Comparison of ENCODE assay signal across 9 cellular contexts in the genomic region with DNA sequence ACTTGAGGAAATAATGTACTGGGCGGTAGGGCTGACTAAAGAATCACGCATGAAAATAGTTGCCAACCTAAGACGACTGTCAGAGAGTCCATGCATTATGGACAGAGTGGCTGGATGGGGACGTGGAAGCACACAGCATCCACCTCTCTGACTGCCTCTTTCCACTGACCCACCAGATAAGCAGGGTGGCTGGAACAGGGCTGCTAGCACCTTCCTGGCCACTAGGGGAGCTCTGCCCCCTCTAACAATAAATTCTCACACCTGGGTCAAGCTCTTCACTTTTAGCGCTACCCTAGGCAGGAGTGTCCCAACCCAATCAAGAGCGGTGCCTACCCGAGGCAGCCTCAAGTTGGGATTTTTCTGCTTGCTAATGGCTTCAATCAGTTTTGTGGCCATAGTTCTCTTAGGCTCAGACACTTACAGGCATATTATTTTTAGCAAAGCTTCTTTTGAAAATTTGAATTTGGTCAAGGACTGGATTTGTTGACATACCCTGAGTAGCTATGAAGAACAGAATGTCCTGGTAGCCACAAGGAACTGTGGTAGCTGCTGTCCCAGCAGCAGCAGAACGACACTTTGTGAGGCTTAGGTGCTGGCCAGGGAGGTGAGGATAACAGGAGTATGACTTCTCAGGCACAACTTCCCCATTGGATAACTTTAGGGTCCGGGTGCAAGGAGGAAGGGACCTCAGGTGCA. TPM values are rescaled to one million over a fixed set of nuclear protein-coding genes. Genes with fewer than 3 reads are reported as not detected.
DNase-seq lines count a peak whose midpoint lies in the region; ATAC-seq and TF ChIP-seq lines count a peak whose summit lies in the region.
"Had no signal": no experiment of that assay in that cellular context is flagged by ENCODE, and none has a peak within 500 bp of the region (broad histone marks: within the 10 kb centered on the region; RNA-seq: fewer than 3 reads in every experiment).

No MANE protein-coding gene starts in this region.

- H3K9me3 ChIP-seq in AG04450 (ENCODE audit: control insufficient read depth, insufficient read depth, low read length) (no peaks in the 10 kb centered on the region), Panc1 (ENCODE audit: control insufficient read depth, insufficient read depth, low read depth, low read length) (no peaks in the 10 kb centered on the region), prostate gland (no peaks in the 10 kb centered on the region)

- H3K36me3 ChIP-seq in Panc1 (ENCODE audit: control insufficient read depth, insufficient read depth, low read length), result 0 out of 2 replicates have a peak, but pooled peaks cover 12% of the 10 kb centered on the region
- peaks cover 23 to 32% of the 10 kb centered on the region in 2 donors for H3K36me3 ChIP-seq in prostate gland

- H3K27ac ChIP-seq in AG04450 (ENCODE audit: low read depth, low read length) (no peak overlapping the region), Panc1 (ENCODE audit: low read length) (no peak overlapping the region), prostate gland (peak overlapping the region; percentile 31 to 42)

- peak; percentile 64 for ATAC-seq in HG03196 (IDR thresholded peaks at IDR 0.05; ENCODE audit: unreplicated experiment)
- ATAC-seq in Panc1, result peak; percentile 88
- no peak for ATAC-seq in HG02571 (IDR thresholded peaks at IDR 0.05; ENCODE audit: unreplicated experiment)

- H3K4me1 ChIP-seq in Panc1 (ENCODE audit: control insufficient read depth, insufficient read depth, low read length) (peaks cover 4% of the 10 kb centered on the region; the same call in 1 of the 2 replicates), prostate gland (replicated peaks) (no peaks in the 10 kb centered on the region)

- H3K4me3 ChIP-seq in AG04450 (ENCODE audit: low read depth, low read length) (no peak overlapping the region), GM12875 (ENCODE audit: low read depth, low read length) (no peak overlapping the region), Panc1 (ENCODE audit: low read depth in 2 of 2, low read length in 2 of 2) (no peak overlapping the region), prostate gland (no peak overlapping the region)
- H3K4me3 ChIP-seq: skin epidermis had no signal

- no peak for TF ChIP-seq POLR2A in prostate gland (IDR thresholded peaks at IDR 0.05)

- intact Hi-C loops in Panc1 (cut with micrococcal nuclease; ENCODE audit: unreplicated experiment), result no loop called here
- intact Hi-C loops in prostate gland (cut with DNase I), result loop anchor here (5.0 to 10.0 kb wide), 2 partner anchors 34 to 92 kb away; partner anchors contain the start of gene TESK1

- DNase-seq in AG04450 (ENCODE audit: low read depth, low spot score), result no peak
- peak; percentile 57 for DNase-seq in Panc1 (ENCODE audit: low read depth, low spot score)
- DNase-seq in activated effector memory CD4-positive, alpha-beta T cell treated with Interleukin-2 at 50 U/mL for 16 hours, result peak; percentile 39
- peak; percentile 59 for DNase-seq in glomerular visceral epithelial cell (ENCODE audit: extremely low spot score)
- DNase-seq in prostate gland (ENCODE audit: low spot score), result peak; percentile 39

- CTCF ChIA-PET in AG04450 (lab: Charles Lee) (interaction anchor here (0.6 to 4.4 kb wide), 22 partner anchors 11 to 143 kb away, joined by 3 to 48 read pairs (median 8); partner anchors contain the start of genes ARHGEF39, CA9, CCDC107 and RMRP), Panc1 (lab: Charles Lee) (interaction anchor here (0.6 to 2.5 kb wide), 13 partner anchors 8 to 579 kb away, joined by 3 to 17 read pairs (median 4); partner anchors contain the start of genes ARHGEF39, CREB3 and TLN1)

- TF ChIP-seq CTCF in AG04450 (IDR thresholded peaks at IDR 0.05; ENCODE audit: low read depth, low read length), result peak; percentile 86
- peak; percentile 96 for TF ChIP-seq CTCF in GM12875 (IDR thresholded peaks at IDR 0.05; ENCODE audit: borderline replicate concordance, insufficient read depth, low read depth, low read length)
- no peak for TF ChIP-seq CTCF in Panc1 (IDR thresholded peaks at IDR 0.05)
- TF ChIP-seq CTCF in prostate gland (IDR thresholded peaks at IDR 0.05), result peak; percentile 54 to 71 (median 64)

- POLR2A ChIA-PET in AG04450 (lab: Yijun Ruan, JAX) (interaction anchor here (0.7 to 3.8 kb wide), 13 partner anchors 9 to 49 kb away, joined by 3 to 34 read pairs (median 6); partner anchors contain the start of genes ARHGEF39, CCDC107, CREB3 and RMRP), Panc1 (lab: Charles Lee) (interaction anchor here (0.7 to 0.9 kb wide), 3 partner anchors 36 to 38 kb away, joined by 3 read pairs; no protein-coding TSS in a partner anchor)

- no TSS peak for BruUV-seq in Panc1 (replicated peaks; lab: Mats Ljungman, UMichigan)

- 34% methylated on average over 9 of the region's 9 CpGs for whole genome bisulfite sequencing in prostate gland

- H3K27me3 ChIP-seq in AG04450 (ENCODE audit: control insufficient read depth, insufficient read depth, low read length), result no peaks in the 10 kb centered on the region
- no peaks in the 10 kb centered on the region for H3K27me3 ChIP-seq in Panc1 (ENCODE audit: control insufficient read depth, insufficient read depth, low read length)
- no peaks in the 10 kb centered on the region for H3K27me3 ChIP-seq in prostate gland (replicated peaks; ENCODE audit: insufficient read depth)

- in situ Hi-C loops in Panc1 (cut with HindIII; ENCODE audit: low pct_unique_long_range_greater_than_20kb, low sequenced_read_pairs), result no loop called here

RNA-seq across cellular contexts. Expression of gene TPM2, which starts 6.9 kb away (rescaled TPM):
- 1,535 and 1,633 TPM in 2 replicates for polyA plus RNA-seq in AG04450 (2011; rRNA removed)
- polyA minus RNA-seq in AG04450 (2011; rRNA and poly(A)+ RNA removed), result 470 and 477 TPM in 2 replicates
- total RNA-seq in Panc1 (2021; ENCODE audit: unreplicated experiment) (544 TPM), prostate gland (1,000 to 10,000 TPM; 1,037 to 1,042 TPM)
- 991 TPM for polyA plus RNA-seq in Panc1 (2012; ENCODE audit: insufficient read length)

RNA-seq across cellular contexts. Expression of gene CA9, which starts 22.9 kb away (rescaled TPM):
- 1.2 and 1.3 TPM in 2 replicates for polyA plus RNA-seq in AG04450 (2011; rRNA removed)
- polyA minus RNA-seq in AG04450 (2011; rRNA and poly(A)+ RNA removed), result 0.83 TPM in 1 of 2 replicates, not detected in the other
- total RNA-seq in Panc1 (2021; ENCODE audit: unreplicated experiment) (0.31 TPM), prostate gland (not detected)
- 1.1 TPM for polyA plus RNA-seq in Panc1 (2012; ENCODE audit: insufficient read length)

RNA-seq across cellular contexts. Expression of gene ARHGEF39, which starts 31.7 kb away (rescaled TPM):
- 1.1 and 1.2 TPM in 2 replicates for polyA plus RNA-seq in AG04450 (2011; rRNA removed)
- polyA minus RNA-seq in AG04450 (2011; rRNA and poly(A)+ RNA removed), result 1.7 and 2.9 TPM in 2 replicates
- 34.0 TPM for total RNA-seq in Panc1 (2021; ENCODE audit: unreplicated experiment)
- polyA plus RNA-seq in Panc1 (2012; ENCODE audit: insufficient read length), result 15.0 TPM
- 1 to 10 TPM; 1.1 to 1.8 TPM for total RNA-seq in prostate gland

RNA-seq across cellular contexts. Expression of gene TLN1, which starts 35.3 kb away (rescaled TPM):
- 165 and 224 TPM in 2 replicates for polyA plus RNA-seq in AG04450 (2011; rRNA removed)
- 900 and 1,135 TPM in 2 replicates for polyA minus RNA-seq in AG04450 (2011; rRNA and poly(A)+ RNA removed)
- total RNA-seq in Panc1 (2021; ENCODE audit: unreplicated experiment) (347 TPM), prostate gland (100 to 1,000 TPM; 167 to 315 TPM)
- 353 TPM for polyA plus RNA-seq in Panc1 (2012; ENCODE audit: insufficient read length)

RNA-seq across cellular contexts. Expression of gene CREB3, which starts 35.8 kb away (rescaled TPM):
- polyA plus RNA-seq in AG04450 (2011; rRNA removed), result 51.1 and 58.1 TPM in 2 replicates
- polyA minus RNA-seq in AG04450 (2011; rRNA and poly(A)+ RNA removed), result 32.5 and 41.9 TPM in 2 replicates
- total RNA-seq in Panc1 (2021; ENCODE audit: unreplicated experiment), result 67.0 TPM
- 63.6 TPM for polyA plus RNA-seq in Panc1 (2012; ENCODE audit: insufficient read length)
- total RNA-seq in prostate gland, result 100 to 1,000 TPM in 1 of 2 donors, 10 to 100 TPM in 1; 60.9 to 120 TPM

Comparison
In these comparisons a context has a peak if more than half of its experiments do, and no peak if none do; other contexts are left out.
1. H3K27ac ChIP-seq: peak in prostate gland (2 of 2); none in AG04450 (single experiment) and Panc1 (single experiment).
2. RNA of gene ARHGEF39, which starts 31.7 kb away (total RNA-seq): 34.0 TPM in Panc1 (single experiment); 1.1 to 1.8 TPM in prostate gland; every median in the first group is over 10 times any median in the second.